ENCODE assay signal across 8 cellular contexts in genomic region chr15:85441854-85442253, GRCh38.
DNase-seq lines count a peak whose midpoint lies in the region; ATAC-seq and TF ChIP-seq lines count a peak whose summit lies in the region.
"Not testable (repeated sequence)": the region's sequence is repeated elsewhere in the genome, so short reads cannot be mapped to it uniquely, and the experiment has no call there.

No MANE protein-coding gene starts in this region.

- H3K4me1 Mint-ChIP-seq in central memory CD8-positive, alpha-beta T cell, result peaks cover 36% of the 10 kb centered on the region
- peaks cover 29 to 60% (median 53%) of the 10 kb centered on the region in 7 donors for H3K4me1 Mint-ChIP-seq in naive thymus-derived CD4-positive, alpha-beta T cell

- not testable (repeated sequence) for H3K9me3 Mint-ChIP-seq in central memory CD8-positive, alpha-beta T cell; naive thymus-derived CD4-positive, alpha-beta T cell

- not testable (repeated sequence) for ATAC-seq in RWPE2 (ENCODE audit: low read depth); central memory CD8-positive, alpha-beta T cell (replicated peaks; ENCODE audit: extremely low read depth, poor library complexity, severe bottlenecking); naive thymus-derived CD4-positive, alpha-beta T cell
- ATAC-seq in gastroesophageal sphincter (peak; percentile 89), left ventricle myocardium superior (peak; percentile 77), gastrocnemius medialis (peak; percentile 84 to 96)

- intact Hi-C loops in left ventricle myocardium superior (cut with micrococcal nuclease); gastrocnemius medialis (cut with DNase I; ENCODE audit: low total_unique reads): not testable (repeated sequence)
- intact Hi-C loops in naive thymus-derived CD4-positive, alpha-beta T cell (cut with micrococcal nuclease), result loop anchor here in 1 of 2 donors (5.0 kb wide), 1 partner anchor 35 kb away; no protein-coding TSS in a partner anchor

- not testable (repeated sequence) for H3K36me3 ChIP-seq in Karpas-422 (ENCODE audit: insufficient read depth, low read length); RWPE2 (ENCODE audit: low read depth); gastroesophageal sphincter; naive thymus-derived CD4-positive, alpha-beta T cell (ENCODE audit: control insufficient read depth in 2 of 3, insufficient read depth in 3 of 3, low read length in 3 of 3); gastrocnemius medialis

- not testable (repeated sequence) for H3K4me3 ChIP-seq in AG10803 (ENCODE audit: low read length); RWPE2 (ENCODE audit: severe bottlenecking); gastroesophageal sphincter; naive thymus-derived CD4-positive, alpha-beta T cell (ENCODE audit: low read length); gastrocnemius medialis
- H3K4me3 ChIP-seq in Karpas-422 (ENCODE audit: low read length), result peak overlapping the region; percentile 19; the same call in 1 of the 2 replicates

- H3K79me2 ChIP-seq in Karpas-422 (ENCODE audit: low read length), result peaks cover 66% of the 10 kb centered on the region

- not testable (repeated sequence) for H3K9me3 ChIP-seq in Karpas-422 (ENCODE audit: low read length); RWPE2 (ENCODE audit: severe bottlenecking); gastroesophageal sphincter; naive thymus-derived CD4-positive, alpha-beta T cell (ENCODE audit: control insufficient read depth in 2 of 3, low read length in 3 of 3); gastrocnemius medialis

- H3K9ac ChIP-seq in Karpas-422 (ENCODE audit: low read length), result peak overlapping the region; percentile 28

- POLR2A ChIA-PET in naive thymus-derived CD4-positive, alpha-beta T cell (lab: Charles Lee), result interaction anchor here (0.7 kb wide), 1 partner anchor 1209 kb away, joined by 3 read pairs; no protein-coding TSS in a partner anchor

- DNase-seq in AG10803 (ENCODE audit: low read depth), result peak; percentile 8
- not testable (repeated sequence) for DNase-seq in Karpas-422; RWPE2 (ENCODE audit: low spot score); central memory CD8-positive, alpha-beta T cell (ENCODE audit: low spot score in 2 of 2); naive thymus-derived CD4-positive, alpha-beta T cell
- peak; percentile 45 for DNase-seq in left ventricle myocardium superior
- peak in 1 of 2 donors; percentile 26 for DNase-seq in gastrocnemius medialis

- CTCF ChIA-PET in naive thymus-derived CD4-positive, alpha-beta T cell (lab: Charles Lee), result interaction anchor here (0.7 kb wide), 1 partner anchor 25 kb away, joined by 3 read pairs; no protein-coding TSS in a partner anchor

- peak overlapping the region; percentile 15 for H3K27ac Mint-ChIP-seq in central memory CD8-positive, alpha-beta T cell (ENCODE audit: low read depth)
- H3K27ac Mint-ChIP-seq in naive thymus-derived CD4-positive, alpha-beta T cell, result peak overlapping the region in 6 of 9 donors; percentile 5 to 53 (median 25)

- in situ Hi-C loops in gastrocnemius medialis (cut with MboI; ENCODE audit: low sequenced_read_pairs in 4 of 4), result not testable (repeated sequence)

- H3K27me3 Mint-ChIP-seq in central memory CD8-positive, alpha-beta T cell; naive thymus-derived CD4-positive, alpha-beta T cell: not testable (repeated sequence)

- H3K27ac ChIP-seq in Karpas-422 (ENCODE audit: low read length) (peak overlapping the region; percentile 79), RWPE2 (ENCODE audit: poor library complexity, severe bottlenecking) (peak overlapping the region; percentile 51), gastroesophageal sphincter (peak overlapping the region; percentile 48 to 63 (median 58)), gastrocnemius medialis (peak overlapping the region in 1 of 4 donors; percentile 2)
- not testable (repeated sequence) for H3K27ac ChIP-seq in naive thymus-derived CD4-positive, alpha-beta T cell (ENCODE audit: low read depth, low read length)

- H3K9me2 ChIP-seq in Karpas-422 (replicated peaks; ENCODE audit: insufficient read depth, low read length), result not testable (repeated sequence)

- H3K36me3 Mint-ChIP-seq in central memory CD8-positive, alpha-beta T cell (ENCODE audit: insufficient read depth), result peaks cover 10% of the 10 kb centered on the region
- H3K36me3 Mint-ChIP-seq in naive thymus-derived CD4-positive, alpha-beta T cell, result not testable (repeated sequence)

- TF ChIP-seq CTCF in AG10803 (conservative IDR thresholded peaks at IDR 0.05; ENCODE audit: low read length); RWPE2 (IDR thresholded peaks at IDR 0.05; ENCODE audit: poor library complexity, severe bottlenecking); gastroesophageal sphincter (IDR thresholded peaks at IDR 0.05); gastrocnemius medialis (IDR thresholded peaks at IDR 0.05 in 4 of 5, conservative IDR thresholded peaks at IDR 0.05 in 1 of 5): not testable (repeated sequence)

- H4K20me1 ChIP-seq in Karpas-422 (ENCODE audit: insufficient read depth, low read depth, low read length), result not testable (repeated sequence)

- not testable (repeated sequence) for TF ChIP-seq POLR2A in gastroesophageal sphincter (IDR thresholded peaks at IDR 0.05); gastrocnemius medialis (IDR thresholded peaks at IDR 0.05)

- not testable (repeated sequence) for H3K27me3 ChIP-seq in Karpas-422 (ENCODE audit: low read length); RWPE2 (ENCODE audit: insufficient read depth, poor library complexity, severe bottlenecking); gastroesophageal sphincter; naive thymus-derived CD4-positive, alpha-beta T cell (ENCODE audit: control insufficient read depth in 2 of 2, insufficient read depth in 2 of 2, low read length in 2 of 2); gastrocnemius medialis

- H3K4me2 ChIP-seq in Karpas-422 (ENCODE audit: low read depth, low read length, poor library complexity, severe bottlenecking), result peak overlapping the region; percentile 60

- 88% methylated on average over 3 of the region's 8 CpGs; no CpG with 5 or more reads in 1 of the 2 donors for WGBS in gastroesophageal sphincter (ENCODE audit: low coverage in 1 of 2), 2 donors

- not testable (repeated sequence) for H3K4me3 Mint-ChIP-seq in central memory CD8-positive, alpha-beta T cell
- H3K4me3 Mint-ChIP-seq in naive thymus-derived CD4-positive, alpha-beta T cell, result peak overlapping the region in 4 of 10 donors; percentile 0 to 29 (median 20)

- not testable (repeated sequence) for TF ChIP-seq EP300 in gastroesophageal sphincter (IDR thresholded peaks at IDR 0.05)

- H3K4me1 ChIP-seq in Karpas-422 (ENCODE audit: low read length) (peaks cover 54% of the 10 kb centered on the region), RWPE2 (ENCODE audit: insufficient read depth, poor library complexity, severe bottlenecking) (peaks cover 26% of the 10 kb centered on the region), gastroesophageal sphincter (peaks cover 10 to 53% (median 22%) of the 10 kb centered on the region in 3 donors), gastrocnemius medialis (peaks cover 18 to 28% of the 10 kb centered on the region in 2 donors)
- peaks cover 5 to 33% of the 10 kb centered on the region in 2 donors for H3K4me1 ChIP-seq in naive thymus-derived CD4-positive, alpha-beta T cell (ENCODE audit: control insufficient read depth in 2 of 2, insufficient read depth in 2 of 2, low read length in 2 of 2)

- H2AFZ ChIP-seq in Karpas-422 (ENCODE audit: low read length), result not testable (repeated sequence)
